ENCODE assay signal across 9 cellular contexts in genomic region chr5:180649297-180650039, GRCh38. TPM values are rescaled to one million over a fixed set of nuclear protein-coding genes. Genes with fewer than 3 reads are reported as not detected.
DNase-seq lines count a peak whose midpoint lies in the region; ATAC-seq lines count a peak whose summit lies in the region.
"Had no signal": no experiment of that assay in that cellular context is flagged by ENCODE, and none has a peak within 500 bp of the region (broad histone marks: within the 10 kb centered on the region; RNA-seq: fewer than 3 reads in every experiment).

TSS of gene FLT4 (minus strand) at chr5:180649600. CDS start at chr5:180649545, 55 bp downstream.

- H2BK5ac ChIP-seq in mesenchymal stem cell (ENCODE audit: low read depth, low read length, poor library complexity, severe bottlenecking), result no peak within 1 kb of the TSS

- H3K4me2 ChIP-seq in mesenchymal stem cell (ENCODE audit: low read length, poor library complexity, severe bottlenecking), result peak within 1 kb of the TSS; percentile 97

- DNase-seq in activated effector memory CD4-positive, alpha-beta T cell treated with anti-CD3 and anti-CD28 coated beads, Interleukin-2, amount 50 U/mL, for 16 hours, result peak; percentile 56
- no peak for DNase-seq in activated effector memory CD4-positive, alpha-beta T cell treated with Interleukin-2 at 50 U/mL for 16 hours
- DNase-seq in central memory CD8-positive, alpha-beta T cell (ENCODE audit: low spot score in 2 of 2), result no peak
- no peak for DNase-seq in mesenchymal stem cell
- DNase-seq in SIG-M5 treated with dmso at 0.1 percent for 504 hours (lab: John Stamatoyannopoulos, UW; ENCODE audit: unreplicated experiment), result no peak
- no peak for DNase-seq in COLO668 (lab: John Stamatoyannopoulos, UW; ENCODE audit: unreplicated experiment)

- H3K36me3 ChIP-seq in mesenchymal stem cell (ENCODE audit: control insufficient read depth in 1 of 2, insufficient read depth in 2 of 2, low read depth in 1 of 2, low read length in 2 of 2) (no peaks in the 10 kb centered on the region), urinary bladder (ENCODE audit: insufficient read depth) (no peaks in the 10 kb centered on the region)

- no peak within 1 kb of the TSS for H3K14ac ChIP-seq in mesenchymal stem cell (ENCODE audit: low read length in 2 of 2)

- no peak within 1 kb of the TSS for H2BK120ac ChIP-seq in mesenchymal stem cell (ENCODE audit: low read depth, low read length)

- H2AFZ ChIP-seq in mesenchymal stem cell (ENCODE audit: low read depth, low read length), result no peak within 1 kb of the TSS

- H3K27ac ChIP-seq in mesenchymal stem cell (ENCODE audit: low read length, poor library complexity, severe bottlenecking) (no peak within 1 kb of the TSS), urinary bladder (ENCODE audit: low read depth) (no peak within 1 kb of the TSS)

- ATAC-seq in central memory CD8-positive, alpha-beta T cell (replicated peaks; ENCODE audit: extremely low read depth, poor library complexity, severe bottlenecking), result peak; percentile 19
- ATAC-seq in HG03520 (IDR thresholded peaks at IDR 0.05; ENCODE audit: unreplicated experiment), result no peak

- no peak within 1 kb of the TSS for H3K4ac ChIP-seq in mesenchymal stem cell (ENCODE audit: low read depth in 1 of 2, low read length in 2 of 2)

- H3K23ac ChIP-seq in mesenchymal stem cell (ENCODE audit: low read length in 2 of 2), result no peak within 1 kb of the TSS

- H2BK15ac ChIP-seq in mesenchymal stem cell (ENCODE audit: low read depth, poor library complexity, severe bottlenecking), result no peak within 1 kb of the TSS

- H3K4me1 ChIP-seq in mesenchymal stem cell (ENCODE audit: control insufficient read depth, insufficient read depth, low read depth, low read length) (peaks cover 12% of the 10 kb centered on the region), urinary bladder (ENCODE audit: insufficient read depth) (no peaks in the 10 kb centered on the region)

- no peak within 1 kb of the TSS for H2AK5ac ChIP-seq in mesenchymal stem cell (ENCODE audit: low read length, severe bottlenecking)

- no peak within 1 kb of the TSS for H2BK12ac ChIP-seq in mesenchymal stem cell (ENCODE audit: low read length in 2 of 2)

- H3K4me3 ChIP-seq in mesenchymal stem cell (ENCODE audit: insufficient read depth in 1 of 2, low read depth in 1 of 2, low read length in 2 of 2), result peak within 1 kb of the TSS; percentile 46 to 61
- H3K4me3 ChIP-seq in urinary bladder (ENCODE audit: low read depth, low read length), result peak within 1 kb of the TSS; percentile 57

- H4K91ac ChIP-seq in mesenchymal stem cell (ENCODE audit: low read length), result no peak within 1 kb of the TSS

- H3K36me3 Mint-ChIP-seq in central memory CD8-positive, alpha-beta T cell (ENCODE audit: insufficient read depth), result no peaks in the 10 kb centered on the region

- H3K18ac ChIP-seq in mesenchymal stem cell (ENCODE audit: low read depth in 1 of 2, low read length in 2 of 2), result no peak within 1 kb of the TSS

- no peaks in the 10 kb centered on the region for H3K9me3 ChIP-seq in mesenchymal stem cell (ENCODE audit: control insufficient read depth, low read length)

- H4K8ac ChIP-seq in mesenchymal stem cell (ENCODE audit: low read length), result no peak within 1 kb of the TSS

- H3K79me1 ChIP-seq in mesenchymal stem cell (replicated peaks; ENCODE audit: low read length, poor library complexity, severe bottlenecking), result no peaks in the 10 kb centered on the region

- H3K4me3 Mint-ChIP-seq in central memory CD8-positive, alpha-beta T cell, result peak within 1 kb of the TSS; percentile 78

- H3K27me3 Mint-ChIP-seq in central memory CD8-positive, alpha-beta T cell, result peaks cover 61% of the 10 kb centered on the region

- peaks cover 11% of the 10 kb centered on the region for H3K4me1 Mint-ChIP-seq in central memory CD8-positive, alpha-beta T cell

- no peak within 1 kb of the TSS for H3K9ac ChIP-seq in mesenchymal stem cell (ENCODE audit: low read length)

- H3K27me3 ChIP-seq in mesenchymal stem cell (ENCODE audit: control insufficient read depth in 1 of 2, insufficient read depth in 1 of 2, low read length in 2 of 2), result peaks cover 67 to 79% of the 10 kb centered on the region in 2 experiments

- WGBS in mesenchymal stem cell, result 2% methylated on average over 37 of the region's 89 CpGs
- WGBS in urinary bladder, result under 1% methylated on average over 89 of the region's 89 CpGs

- H3K27ac Mint-ChIP-seq in central memory CD8-positive, alpha-beta T cell (ENCODE audit: low read depth), result no peak within 1 kb of the TSS

- H3K9me3 Mint-ChIP-seq in central memory CD8-positive, alpha-beta T cell, result no peaks in the 10 kb centered on the region

RNA-seq across cellular contexts. Expression of gene FLT4, which starts in this region (rescaled TPM):
- polyA plus RNA-seq in mesenchymal stem cell (2013, experiment 1 of 2), result not detected
- polyA plus RNA-seq in mesenchymal stem cell (2013, experiment 2 of 2), result 0.01 TPM
- total RNA-seq in urinary bladder, result 18.2 TPM
- polyA plus RNA-seq in urinary bladder, result 8.4 TPM
- total RNA-seq: M059J had no signal
